ENCODE assay signal across 7 cellular contexts in genomic region chr11:120912504-120912903, GRCh38.
A peak's percentile ranks its signal among the peaks of the same experiment; 100 is the strongest.
DNase-seq lines count a peak whose midpoint lies in the region; ATAC-seq lines count a peak whose summit lies in the region.

No MANE protein-coding gene starts in this region.

- no peak for ATAC-seq in HG03565 (IDR thresholded peaks at IDR 0.05; ENCODE audit: unreplicated experiment)
- no peak for ATAC-seq in GM21447 (IDR thresholded peaks at IDR 0.05; ENCODE audit: unreplicated experiment)

- DNase-seq in GM04504 (ENCODE audit: low read depth) (peak; percentile 12), M059J (ENCODE audit: low read depth) (peak; percentile 46), cerebellum (ENCODE audit: low spot score) (peak; percentile 8), non-pigmented ciliary epithelial cell (ENCODE audit: low read depth) (peak; percentile 18), GM19240 (ENCODE audit: insufficient read length, low spot score) (no peak)
